17 cellular contexts compared by ENCODE assay signal in genomic region chr10:12640026-12640425, GRCh38.
"Had no signal": no experiment of that assay in that cellular context is flagged by ENCODE, and none has a peak within 500 bp of the region (broad histone marks: within the 10 kb centered on the region; RNA-seq: fewer than 3 reads in every experiment).

No MANE protein-coding gene starts in this region.

- ATAC-seq: effector memory CD8-positive, alpha-beta T cell; natural killer cell treated with Interleukin-12 subunit alpha and Interleukin-12 subunit beta and Interleukin-15 and Interleukin-18, amount 100 ng/mL, for 72 hours; stimulated activated naive B cell treated with anti-CD40 and anti-IgM and Interleukin-4, amounts not matched to agents 10 μg/mL and 1 μg/mL and 100 μg/mL, for 72 hours had no signal

- H3K27ac Mint-ChIP-seq: activated naive CD4-positive, alpha-beta T cell treated with anti-CD3 and anti-CD28 coated beads, Interleukin-2, amount 50 U/mL, for 24 hours; effector memory CD8-positive, alpha-beta T cell; mesothelial cell of epicardium; stimulated activated naive B cell treated with anti-CD40 and anti-IgM and Interleukin-4, amounts not matched to agents 10 μg/mL and 1 μg/mL and 100 μg/mL, for 72 hours; T-helper 1 cell treated with Interleukin-12 subunit alpha and Interleukin-12 subunit beta and Interleukin-4 antibody, amounts not matched to agents 30 μg/mL and 1 μg/mL, for 36 hours had no signal

- H3K9me3 Mint-ChIP-seq: activated naive CD4-positive, alpha-beta T cell treated with anti-CD3 and anti-CD28 coated beads, Interleukin-2, amount 50 U/mL, for 24 hours; effector memory CD8-positive, alpha-beta T cell; mesothelial cell of epicardium; natural killer cell treated with Interleukin-12 subunit alpha and Interleukin-12 subunit beta and Interleukin-15 and Interleukin-18, amount 100 ng/mL, for 72 hours; stimulated activated naive B cell treated with anti-CD40 and anti-IgM and Interleukin-4, amounts not matched to agents 10 μg/mL and 1 μg/mL and 100 μg/mL, for 72 hours; T-helper 1 cell treated with Interleukin-12 subunit alpha and Interleukin-12 subunit beta and Interleukin-4 antibody, amounts not matched to agents 30 μg/mL and 1 μg/mL, for 36 hours had no signal

- H3K27me3 Mint-ChIP-seq: activated naive CD4-positive, alpha-beta T cell treated with anti-CD3 and anti-CD28 coated beads, Interleukin-2, amount 50 U/mL, for 24 hours; effector memory CD8-positive, alpha-beta T cell; natural killer cell treated with Interleukin-12 subunit alpha and Interleukin-12 subunit beta and Interleukin-15 and Interleukin-18, amount 100 ng/mL, for 72 hours; stimulated activated naive B cell treated with anti-CD40 and anti-IgM and Interleukin-4, amounts not matched to agents 10 μg/mL and 1 μg/mL and 100 μg/mL, for 72 hours had no signal

- H3K4me1 Mint-ChIP-seq: mesothelial cell of epicardium had no signal

- H3K36me3 Mint-ChIP-seq: activated naive CD4-positive, alpha-beta T cell treated with anti-CD3 and anti-CD28 coated beads, Interleukin-2, amount 50 U/mL, for 24 hours; mesothelial cell of epicardium; natural killer cell treated with Interleukin-12 subunit alpha and Interleukin-12 subunit beta and Interleukin-15 and Interleukin-18, amount 100 ng/mL, for 72 hours had no signal

- DNase-seq: activated CD4-positive, alpha-beta T cell treated with anti-CD3 and anti-CD28 coated beads, Interleukin-2, amount 50 U/mL, for 1 hour; activated CD8-positive, alpha-beta memory T cell treated with anti-CD3 and anti-CD28 coated beads, Interleukin-2, amount 50 U/mL, for 4 hours; activated effector memory CD4-positive, alpha-beta T cell treated with anti-CD3 and anti-CD28 coated beads, Interleukin-2, amount 50 U/mL, for 16 hours; activated T-cell treated with anti-CD3 and anti-CD28 coated beads, Interleukin-2, amount 50 U/mL, for 48 hours; dermis blood vessel endothelial cell; effector memory CD8-positive, alpha-beta T cell; esophagus squamous epithelium; occipital lobe; retina; spleen; stimulated activated CD4-positive, alpha-beta T cell treated with anti-CD3 and anti-CD28 coated beads, Interleukin-4, amount 100 ng/mL, for 4 hours; stimulated activated naive B cell treated with anti-CD40 and anti-IgM and Interleukin-4, amounts not matched to agents 10 μg/mL and 1 μg/mL and 100 μg/mL, for 72 hours; tibial artery had no signal

- H3K4me3 Mint-ChIP-seq: activated naive CD4-positive, alpha-beta T cell treated with anti-CD3 and anti-CD28 coated beads, Interleukin-2, amount 50 U/mL, for 24 hours; effector memory CD8-positive, alpha-beta T cell; mesothelial cell of epicardium; natural killer cell treated with Interleukin-12 subunit alpha and Interleukin-12 subunit beta and Interleukin-15 and Interleukin-18, amount 100 ng/mL, for 72 hours; stimulated activated naive B cell treated with anti-CD40 and anti-IgM and Interleukin-4, amounts not matched to agents 10 μg/mL and 1 μg/mL and 100 μg/mL, for 72 hours; T-helper 1 cell treated with Interleukin-12 subunit alpha and Interleukin-12 subunit beta and Interleukin-4 antibody, amounts not matched to agents 30 μg/mL and 1 μg/mL, for 36 hours had no signal
